In the genomic region with DNA sequence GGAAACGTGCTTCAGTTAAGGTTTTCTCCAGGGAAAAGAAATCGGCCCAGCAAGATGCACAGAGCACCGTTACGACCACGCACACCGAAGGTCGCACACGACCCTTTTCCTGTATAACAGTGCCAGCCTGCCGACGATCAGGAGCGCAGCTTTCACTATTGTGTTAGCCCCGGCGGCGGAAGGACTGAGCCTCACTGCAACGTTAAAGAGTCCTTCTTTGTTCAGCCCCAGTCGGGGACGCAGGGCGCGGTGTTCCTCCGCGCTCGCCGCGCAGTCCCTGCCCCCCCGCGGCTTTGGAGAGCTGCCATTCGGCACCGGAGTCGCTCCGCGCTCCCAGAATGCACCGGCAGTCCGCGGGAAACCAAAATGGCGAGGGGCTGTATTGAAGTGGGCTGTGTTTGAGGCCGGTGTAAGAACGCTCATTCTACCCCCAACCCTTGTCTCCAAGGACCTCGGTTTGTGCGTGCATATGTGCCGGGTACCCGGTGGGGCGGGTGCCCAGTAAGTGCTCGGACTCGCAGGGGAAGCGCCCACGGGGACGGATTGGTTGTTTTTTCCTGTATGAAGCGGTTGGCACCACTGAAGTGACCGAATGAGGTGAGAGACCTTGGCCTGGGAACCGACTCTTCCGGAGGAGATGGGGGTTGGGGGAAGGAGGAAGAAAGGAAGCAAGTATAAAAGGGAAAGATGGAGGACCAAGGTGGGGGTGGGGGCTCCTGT, we compare ENCODE assay signal across 2 cellular contexts.
A peak's percentile ranks its signal among the peaks of the same experiment; 100 is the strongest.
TF ChIP-seq lines count a peak whose summit lies in the region.

Gene MTF2 (plus strand): TSS at position 349 of the 720 bp plus-strand sequence. CDS start 244 bp downstream, at position 593.

TF ChIP-seq in HCT116, 20 proteins besides CTCF, POLR2A, EP300 and RAD21 (continued from another document):
- TF ChIP-seq ATF3 (IDR thresholded peaks at IDR 0.05) (no peak; the same call in 1 of the 2 replicates), TCF7L2 (IDR thresholded peaks at IDR 0.05; ENCODE audit: borderline replicate concordance, extremely low read depth, insufficient read depth, insufficient read length) (peak; percentile 99), POLR2AphosphoS5 (IDR thresholded peaks at IDR 0.05; ENCODE audit: low read depth, low read length) (peak; percentile 99), SP1 (IDR thresholded peaks at IDR 0.05; ENCODE audit: low read depth) (peak; percentile 85), SRF (IDR thresholded peaks at IDR 0.05; ENCODE audit: low read depth) (peak; percentile 72; the same call in 1 of the 2 replicates), FOSL1 (IDR thresholded peaks at IDR 0.05; ENCODE audit: low read depth) (peak; percentile 48; the same call in 1 of the 2 replicates), EGR1 (IDR thresholded peaks at IDR 0.05; ENCODE audit: low read depth) (peak; percentile 62), ZBTB33 (IDR thresholded peaks at IDR 0.05; ENCODE audit: extremely low read depth, insufficient replicate concordance, low read length) (peak; percentile 80), CBX3 (IDR thresholded peaks at IDR 0.05; ENCODE audit: low read depth) (peak; percentile 100), EZH2phosphoT487 (IDR thresholded peaks at IDR 0.05; ENCODE audit: borderline replicate concordance) (no peak), CEBPB (IDR thresholded peaks at IDR 0.05; ENCODE audit: low read depth) (peak; percentile 73; the same call in 1 of the 2 replicates), ZNF274 (IDR thresholded peaks at IDR 0.05; ENCODE audit: low read depth, low read length) (no peak), REST (IDR thresholded peaks at IDR 0.05; ENCODE audit: low read depth) (no peak)

TF ChIP-seq in neural cell, 6 proteins besides CTCF, POLR2A, EP300 and RAD21:
- peak; percentile 97 for TF ChIP-seq REST (IDR thresholded peaks at IDR 0.05; ENCODE audit: borderline replicate concordance)
- TF ChIP-seq POLR2AphosphoS5 (IDR thresholded peaks at IDR 0.05), result peak; percentile 99
- TF ChIP-seq SMC3 (conservative IDR thresholded peaks at IDR 0.05; ENCODE audit: poor library complexity), result peak; percentile 51
- peak; percentile 100 for TF ChIP-seq TAF1 (IDR thresholded peaks at IDR 0.05; ENCODE audit: low read depth)
- peak; percentile 78 for TF ChIP-seq MXI1 (conservative IDR thresholded peaks at IDR 0.05; ENCODE audit: poor library complexity, severe bottlenecking)
- TF ChIP-seq EZH2 (IDR thresholded peaks at IDR 0.05; ENCODE audit: borderline replicate concordance, insufficient read depth, low read length, poor library complexity, severe bottlenecking), result no peak
